Comparison of ENCODE assay signal across 16 cellular contexts in the genomic region with DNA sequence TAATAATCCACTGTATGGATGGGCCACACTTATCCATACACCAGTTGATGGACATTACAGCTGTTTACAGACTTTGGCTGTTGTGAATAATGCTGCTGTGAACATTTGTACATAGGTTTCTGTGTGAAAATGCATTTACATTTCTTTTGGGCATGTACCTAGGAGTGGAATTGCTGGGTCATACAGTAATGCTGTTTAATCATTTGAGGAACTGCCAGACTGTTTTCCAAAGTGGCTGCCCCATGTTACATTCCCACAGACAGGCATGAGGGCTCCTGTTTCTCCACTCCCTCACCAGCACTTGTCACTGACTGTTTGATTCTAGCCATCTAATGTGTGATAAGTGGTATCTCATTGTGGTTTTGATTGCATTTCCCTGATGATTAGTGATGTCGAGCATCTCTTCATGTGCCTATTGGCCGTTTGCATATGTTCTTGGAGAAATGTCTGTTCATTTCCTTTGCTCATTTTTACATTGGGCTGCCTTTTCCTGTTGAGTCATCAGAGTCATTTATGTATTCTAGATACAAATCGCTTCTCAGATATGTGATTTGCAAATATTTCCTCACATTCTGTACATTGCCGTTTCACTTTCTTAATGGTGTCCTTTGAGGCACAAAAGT. TPM values are rescaled to one million over a fixed set of nuclear protein-coding genes. Genes with fewer than 3 reads are reported as not detected.
DNase-seq lines count a peak whose midpoint lies in the region; ATAC-seq, FAIRE-seq and TF ChIP-seq lines count a peak whose summit lies in the region.
"Had no signal": no experiment of that assay in that cellular context is flagged by ENCODE, and none has a peak within 500 bp of the region (broad histone marks: within the 10 kb centered on the region; RNA-seq: fewer than 3 reads in every experiment).

No MANE protein-coding gene starts in this region.

- FAIRE-seq in frontal cortex (lab: Jason Lieb, UNC), result no peak

- H3K36me3 ChIP-seq in A673 (ENCODE audit: insufficient read depth, low read length, poor library complexity, severe bottlenecking) (no peaks in the 10 kb centered on the region), PC-3 (ENCODE audit: low read depth, low read length) (peaks cover 9% of the 10 kb centered on the region; the same call in 1 of the 2 replicates), transverse colon (no peaks in the 10 kb centered on the region)
- no peaks in the 10 kb centered on the region for H3K36me3 ChIP-seq in CD4-positive, CD25-positive, alpha-beta regulatory T cell (ENCODE audit: control insufficient read depth, insufficient read depth, low read length)

- H3K4me3 Mint-ChIP-seq in CD4-positive, CD25-positive, alpha-beta regulatory T cell, result no peak overlapping the region
- H3K4me3 Mint-ChIP-seq: activated naive CD8-positive, alpha-beta T cell treated with anti-CD3 and anti-CD28 coated beads, Interleukin-2, amount 10 ng/mL, durations not matched to agents 7 days and 5 days; CD4-positive, alpha-beta memory T cell; central memory CD8-positive, alpha-beta T cell had no signal

- peak overlapping the region; percentile 46 for H3K4me2 ChIP-seq in PC-3 (ENCODE audit: low read length)

- H3K27me3 ChIP-seq in A673 (replicated peaks; ENCODE audit: insufficient read depth, low read depth, low read length, poor library complexity) (peaks cover 6% of the 10 kb centered on the region), PC-3 (ENCODE audit: low read length) (no peaks in the 10 kb centered on the region), transverse colon (peaks cover 14% of the 10 kb centered on the region)
- H3K27me3 ChIP-seq in CD4-positive, CD25-positive, alpha-beta regulatory T cell (ENCODE audit: control insufficient read depth, insufficient read depth, low read length), result no peaks in the 10 kb centered on the region

- H3K4me1 ChIP-seq in A673 (ENCODE audit: insufficient read depth, low read length, poor library complexity, severe bottlenecking), result no peaks in the 10 kb centered on the region
- no peaks in the 10 kb centered on the region for H3K4me1 ChIP-seq in CD4-positive, CD25-positive, alpha-beta regulatory T cell (ENCODE audit: control insufficient read depth, insufficient read depth, low read length, poor library complexity, severe bottlenecking)
- H3K4me1 ChIP-seq in PC-3 (ENCODE audit: insufficient read depth, low read length), result peaks cover 35% of the 10 kb centered on the region
- no peaks in the 10 kb centered on the region for H3K4me1 ChIP-seq in transverse colon

- intact Hi-C loops in A673 (cut with micrococcal nuclease; ENCODE audit: unreplicated experiment), result no loop called here
- intact Hi-C loops in PC-3 (cut with micrococcal nuclease), result no loop called here
- intact Hi-C loops in transverse colon (cut with DNase I; ENCODE audit: low total_unique reads), result no loop called here

- H3K27ac Mint-ChIP-seq in CD4-positive, CD25-positive, alpha-beta regulatory T cell, result no peak overlapping the region
- H3K27ac Mint-ChIP-seq: activated naive CD8-positive, alpha-beta T cell treated with anti-CD3 and anti-CD28 coated beads, Interleukin-2, amount 10 ng/mL, durations not matched to agents 7 days and 5 days had no signal

- no peak for TF ChIP-seq POLR2A in transverse colon (IDR thresholded peaks at IDR 0.05)

- H2AFZ ChIP-seq in PC-3 (ENCODE audit: low read length), result peak overlapping the region; percentile 48; the same call in 1 of the 2 replicates

- peaks cover 6% of the 10 kb centered on the region; the same call in 1 of the 2 replicates for H3K79me2 ChIP-seq in PC-3 (ENCODE audit: low read length)

- H3K27ac ChIP-seq in A673 (ENCODE audit: low read depth, low read length, poor library complexity, severe bottlenecking) (no peak overlapping the region), PC-3 (ENCODE audit: low read length) (peak overlapping the region; percentile 92), transverse colon (no peak overlapping the region)
- no peak overlapping the region for H3K27ac ChIP-seq in CD4-positive, CD25-positive, alpha-beta regulatory T cell (ENCODE audit: insufficient read depth, low read length, poor library complexity, severe bottlenecking)
- H3K27ac ChIP-seq: SK-N-MC had no signal

- POLR2A ChIA-PET in A673 (lab: Charles Lee; ENCODE audit: low non-redundant PET), result no interaction called here
- POLR2A ChIA-PET in PC-3 (lab: Charles Lee; ENCODE audit: unreplicated experiment), result no interaction called here

- H3K4me3 ChIP-seq in A673 (ENCODE audit: low read depth, low read length, poor library complexity, severe bottlenecking) (no peak overlapping the region), PC-3 (ENCODE audit: low read length) (no peak overlapping the region), foreskin fibroblast (ENCODE audit: low read depth in 1 of 2, low read length in 2 of 2) (no peak overlapping the region), transverse colon (no peak overlapping the region)
- no peak overlapping the region for H3K4me3 ChIP-seq in CD4-positive, CD25-positive, alpha-beta regulatory T cell (ENCODE audit: low read depth, low read length)
- H3K4me3 ChIP-seq: SK-N-MC had no signal

- no peaks in the 10 kb centered on the region for H3K9me3 ChIP-seq in A673 (ENCODE audit: low read depth, low read length, poor library complexity, severe bottlenecking)
- H3K9me3 ChIP-seq in CD4-positive, CD25-positive, alpha-beta regulatory T cell (ENCODE audit: control insufficient read depth in 2 of 2, low read length in 2 of 2), result no peaks in the 10 kb centered on the region
- H3K9me3 ChIP-seq in PC-3 (ENCODE audit: low read length), result no peaks in the 10 kb centered on the region
- no peaks in the 10 kb centered on the region for H3K9me3 ChIP-seq in transverse colon

- H4K20me1 ChIP-seq in PC-3 (ENCODE audit: low read length), result no peaks in the 10 kb centered on the region

- ATAC-seq in CD4-positive, CD25-positive, alpha-beta regulatory T cell (ENCODE audit: low read depth in 2 of 2), result peak; percentile 12 to 42
- ATAC-seq in PC-3, result peak; percentile 60
- ATAC-seq: sciatic nerve had no signal

- CTCF ChIA-PET in A673 (lab: Charles Lee) (no interaction called here), PC-3 (lab: Charles Lee) (no interaction called here)

- H3K9me3 Mint-ChIP-seq in CD4-positive, CD25-positive, alpha-beta regulatory T cell, result peaks cover 0 to 9% (median 0%) of the 10 kb centered on the region in 7 donors
- H3K9me3 Mint-ChIP-seq: central memory CD8-positive, alpha-beta T cell had no signal

- no peaks in the 10 kb centered on the region for H3K27me3 Mint-ChIP-seq in CD4-positive, CD25-positive, alpha-beta regulatory T cell
- H3K27me3 Mint-ChIP-seq: activated naive CD8-positive, alpha-beta T cell treated with anti-CD3 and anti-CD28 coated beads, Interleukin-2, amount 10 ng/mL, durations not matched to agents 7 days and 5 days had no signal

- H3K36me3 Mint-ChIP-seq in CD4-positive, CD25-positive, alpha-beta regulatory T cell, result no peaks in the 10 kb centered on the region
- H3K36me3 Mint-ChIP-seq: activated naive CD8-positive, alpha-beta T cell treated with anti-CD3 and anti-CD28 coated beads, Interleukin-2, amount 10 ng/mL, durations not matched to agents 7 days and 5 days had no signal

- H3F3A ChIP-seq in PC-3 (ENCODE audit: low read length, unreplicated experiment), result no peaks in the 10 kb centered on the region

- in situ Hi-C loops in transverse colon (cut with MboI; ENCODE audit: low pct_ligation_motif_present in 1 of 4, low pct_unique_long_range_greater_than_20kb in 1 of 4, low sequenced_read_pairs in 3 of 4), result no loop called here

- peak overlapping the region; percentile 25; the same call in 1 of the 2 replicates for H3K9ac ChIP-seq in PC-3 (ENCODE audit: low read length)

- peaks cover 0 to 12% (median under 1%) of the 10 kb centered on the region in 4 donors for H3K4me1 Mint-ChIP-seq in CD4-positive, CD25-positive, alpha-beta regulatory T cell
- H3K4me1 Mint-ChIP-seq: central memory CD8-positive, alpha-beta T cell had no signal

- no peak for TF ChIP-seq CTCF in A673 (conservative IDR thresholded peaks at IDR 0.05; ENCODE audit: low read depth, low read length)
- TF ChIP-seq CTCF in PC-3 (conservative IDR thresholded peaks at IDR 0.05; ENCODE audit: low read depth, low read length), result no peak
- TF ChIP-seq CTCF in foreskin fibroblast (IDR thresholded peaks at IDR 0.05; ENCODE audit: low read depth, low read length), result no peak
- TF ChIP-seq CTCF in transverse colon (IDR thresholded peaks at IDR 0.05), result no peak

- WGBS in transverse colon (ENCODE audit: low coverage in 1 of 2), 2 donors, result 44 to 72% methylated on average over 3 to 4 of the region's 4 CpGs

- DNase-seq in A673 (ENCODE audit: low spot score), result peak; percentile 41
- peak in 1 of 3 donors; percentile 47 for DNase-seq in CD4-positive, CD25-positive, alpha-beta regulatory T cell
- peak; percentile 78 for DNase-seq in PC-3
- DNase-seq in foreskin fibroblast, result peak; percentile 47 to 64
- no peak for DNase-seq in frontal cortex (ENCODE audit: low spot score in 2 of 2)
- DNase-seq in D341Med (ENCODE audit: low spot score), result no peak
- DNase-seq in transverse colon, result no peak
- DNase-seq: activated naive CD8-positive, alpha-beta T cell treated with anti-CD3 and anti-CD28 coated beads, Interleukin-2, amount 10 ng/mL, durations not matched to agents 7 days and 5 days; CD4-positive, alpha-beta memory T cell; glutamatergic neuron; H7; NCI-H446 treated with DMSO at 0.1 percent for 48 hours; stimulated activated CD4-positive, alpha-beta T cell treated with anti-CD3 and anti-CD28 coated beads, Interleukin-4, amount 100 ng/mL, for 1 hour had no signal

- no peak for TF ChIP-seq EP300 in transverse colon (IDR thresholded peaks at IDR 0.05; ENCODE audit: low read depth)

- no TSS peak for BruUV-seq in A673 (replicated peaks; lab: Mats Ljungman, UMichigan)
- TSS peak; percentile 69 for BruUV-seq in PC-3 (replicated peaks; lab: Mats Ljungman, UMichigan)

- H3K9me2 ChIP-seq in PC-3 (replicated peaks; ENCODE audit: low read length), result no peaks in the 10 kb centered on the region

RNA-seq across cellular contexts. Expression of gene TMEM255B, which starts 12.8 kb away (rescaled TPM):
- 0.06 and 0.15 TPM in 2 replicates for total RNA-seq in A673 (2021)
- 1.3 TPM for total RNA-seq in CD4-positive, CD25-positive, alpha-beta regulatory T cell
- under 1 TPM in 3 of 4 donors, not detected in 1; 0.02 to 0.11 (median 0.10) TPM for polyA plus RNA-seq in CD4-positive, CD25-positive, alpha-beta regulatory T cell
- total RNA-seq in PC-3 (2014; rRNA removed), result 26.9 and 35.5 TPM in 2 replicates
- total RNA-seq in frontal cortex, result not detected
- 10 to 100 TPM in 2 of 4 donors, 1 to 10 TPM in 1, under 1 TPM in 1; 0.79 to 27.7 (median 9.4) TPM for total RNA-seq in transverse colon

Comparison
In these comparisons a context has a peak if more than half of its experiments do, and no peak if none do; other contexts are left out.
1. DNase-seq: peak in A673 (single experiment), PC-3 (single experiment) and foreskin fibroblast (2 of 2); none in frontal cortex (0 of 2), D341Med (single experiment) and transverse colon (single experiment).